Comparison of ENCODE assay signal across 1 cellular context in genomic region chr19:32691291-32691951, GRCh38.
TF ChIP-seq lines count a peak whose summit lies in the region.

NUDT19 (plus strand) TSS chr19:32691821; CDS start chr19:32691961, 140 bp downstream.

TF ChIP-seq in liver, 16 proteins besides CTCF, POLR2A, EP300 and RAD21 (continued from another document):
- peak; percentile 30 for TF ChIP-seq SP1 (IDR thresholded peaks at IDR 0.05)
